1 cellular context compared by ENCODE assay signal in genomic region chr2:24261441-24261840, GRCh38.
TF ChIP-seq lines count a peak whose summit lies in the region.

No MANE protein-coding gene starts in this region.

TF ChIP-seq in IMR-90, 13 proteins besides CTCF, POLR2A, EP300 and RAD21:
- TF ChIP-seq FOS (IDR thresholded peaks at IDR 0.05; ENCODE audit: low read depth, low read length) (no peak), SMC3 (IDR thresholded peaks at IDR 0.05; ENCODE audit: low read depth, low read length) (no peak), USF2 (IDR thresholded peaks at IDR 0.05; ENCODE audit: low read depth, low read length) (no peak), CHD1 (IDR thresholded peaks at IDR 0.05; ENCODE audit: low read depth, low read length) (no peak), CEBPB (IDR thresholded peaks at IDR 0.05; ENCODE audit: low read depth, low read length) (no peak), RFX5 (IDR thresholded peaks at IDR 0.05; ENCODE audit: low read depth, low read length) (no peak), MAFK (IDR thresholded peaks at IDR 0.05; ENCODE audit: low read depth, low read length) (no peak), BHLHE40 (IDR thresholded peaks at IDR 0.05; ENCODE audit: low read depth, low read length) (no peak), NFE2L2 (IDR thresholded peaks at IDR 0.05; ENCODE audit: low read depth, low read length) (no peak), MAZ (IDR thresholded peaks at IDR 0.05; ENCODE audit: borderline replicate concordance, low read depth, low read length) (no peak), MXI1 (IDR thresholded peaks at IDR 0.05; ENCODE audit: borderline replicate concordance, low read depth, low read length) (no peak)
